Comparison of ENCODE assay signal across 9 cellular contexts in genomic region chr10:3484306-3485187, GRCh38.
DNase-seq lines count a peak whose midpoint lies in the region; ATAC-seq and TF ChIP-seq lines count a peak whose summit lies in the region.
"Had no signal": no experiment of that assay in that cellular context is flagged by ENCODE, and none has a peak within 500 bp of the region (broad histone marks: within the 10 kb centered on the region; RNA-seq: fewer than 3 reads in every experiment).

No MANE protein-coding gene starts in this region.

- no peaks in the 10 kb centered on the region for H3K36me3 ChIP-seq in Karpas-422 (ENCODE audit: insufficient read depth, low read length)

- no peaks in the 10 kb centered on the region for H4K20me1 ChIP-seq in Karpas-422 (ENCODE audit: insufficient read depth, low read depth, low read length)

- no peak overlapping the region for H2AFZ ChIP-seq in Karpas-422 (ENCODE audit: low read length)

- H3K9me2 ChIP-seq in Karpas-422 (replicated peaks; ENCODE audit: insufficient read depth, low read length) = no peaks in the 10 kb centered on the region

- H3K36me3 Mint-ChIP-seq in HFFc6 (ENCODE audit: low read depth) = no peaks in the 10 kb centered on the region

- intact Hi-C loops in Right ventricle myocardium superior (cut with DNase I) = no loop called here

- no peak overlapping the region for H3K9ac ChIP-seq in Karpas-422 (ENCODE audit: low read length)

- H3K27ac Mint-ChIP-seq in HFFc6 = no peak overlapping the region; the same call in 1 of the 2 replicates

- no peak overlapping the region for H3K4me3 Mint-ChIP-seq in HFFc6

- peak; percentile 88 for ATAC-seq in GM21526 (IDR thresholded peaks at IDR 0.05; ENCODE audit: low FRiP score, unreplicated experiment)
- peak; percentile 51 for ATAC-seq in Right ventricle myocardium superior (ENCODE audit: poor library complexity)
- ATAC-seq: K562 had no signal

- H3K4me1 Mint-ChIP-seq in HFFc6 (ENCODE audit: low read depth) = peaks cover 30% of the 10 kb centered on the region

- peaks cover 17% of the 10 kb centered on the region for H3K4me1 ChIP-seq in Karpas-422 (ENCODE audit: low read length)

- no peaks in the 10 kb centered on the region for H3K79me2 ChIP-seq in Karpas-422 (ENCODE audit: low read length)

- TF ChIP-seq CTCF in GM10266 (IDR thresholded peaks at IDR 0.05; ENCODE audit: control insufficient read depth, insufficient read depth, low read depth, missing control alignments) (no peak), HFFc6 (IDR thresholded peaks at IDR 0.05) (no peak)

- peak overlapping the region; percentile 5 for H3K4me2 ChIP-seq in Karpas-422 (ENCODE audit: low read depth, low read length, poor library complexity, severe bottlenecking)

- no peaks in the 10 kb centered on the region for H3K27me3 ChIP-seq in Karpas-422 (ENCODE audit: low read length)

- peaks cover 9% of the 10 kb centered on the region for H3K27me3 Mint-ChIP-seq in HFFc6 (ENCODE audit: insufficient read depth)

- DNase-seq in GM10266 (ENCODE audit: extremely low spot score) (peak; percentile 67), Karpas-422 (peak; percentile 58), Right ventricle myocardium superior (no peak), NOMO-1 treated with dmso at 0.1 percent for 144 hours (lab: John Stamatoyannopoulos, UW; ENCODE audit: unreplicated experiment) (no peak), KG1 (lab: John Stamatoyannopoulos, UW) (no peak), HFFc6 (no peak)
- no peak for DNase-seq in activated naive CD4-positive, alpha-beta T cell treated with anti-CD3 and anti-CD28 coated beads, Interleukin-2, amount 50 U/mL, for 16 hours

- H3K4me3 ChIP-seq in Karpas-422 (ENCODE audit: low read length) = no peak overlapping the region
- H3K4me3 ChIP-seq: K562 had no signal

- H3K9me3 Mint-ChIP-seq in HFFc6 = no peaks in the 10 kb centered on the region

- no peak overlapping the region for H3K27ac ChIP-seq in Karpas-422 (ENCODE audit: low read length)

- no peaks in the 10 kb centered on the region for H3K9me3 ChIP-seq in Karpas-422 (ENCODE audit: low read length)

Comparison
In these comparisons a context has a peak if more than half of its experiments do, and no peak if none do; other contexts are left out.
1. DNase-seq: peak in GM10266 (single experiment) and Karpas-422 (single experiment); none in Right ventricle myocardium superior (single experiment), activated naive CD4-positive, alpha-beta T cell treated with anti-CD3 and anti-CD28 coated beads, Interleukin-2, amount 50 U/mL, for 16 hours (single experiment), NOMO-1 treated with dmso at 0.1 percent for 144 hours (single experiment), KG1 (single experiment) and HFFc6 (single experiment).